In the genomic region with DNA sequence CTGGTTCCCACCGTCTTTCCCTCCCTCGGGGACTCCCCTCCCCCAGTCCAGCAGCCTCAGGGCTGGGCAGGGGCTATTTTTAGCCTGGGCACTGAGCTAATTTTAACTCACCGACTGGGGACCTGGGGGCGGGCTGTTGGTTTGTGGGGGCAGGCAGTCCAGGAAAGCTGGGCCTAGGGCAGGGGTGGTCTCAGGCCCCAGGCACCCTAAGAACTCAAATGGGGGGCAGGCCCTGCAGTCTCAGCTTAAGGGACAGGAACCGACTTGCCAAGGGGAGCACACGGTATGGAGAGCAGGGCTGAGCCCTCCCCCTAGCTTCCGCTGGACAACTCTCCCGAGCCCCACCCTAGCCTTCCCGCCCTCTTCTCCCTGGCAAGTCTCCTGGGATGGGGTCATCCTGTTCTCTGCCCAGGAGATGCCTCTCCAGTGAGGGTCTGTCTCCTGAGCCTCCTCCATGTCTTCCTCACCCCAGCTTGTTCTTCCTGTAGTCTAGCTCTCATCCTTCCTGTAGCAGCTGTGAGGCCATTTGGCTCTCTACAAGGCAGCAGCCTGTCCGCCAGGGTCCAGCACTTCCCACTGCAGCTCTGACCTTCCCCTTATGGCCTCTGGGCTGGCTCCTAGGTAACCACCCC, we compare ENCODE assay signal across 8 cellular contexts. TPM values are rescaled to one million over a fixed set of nuclear protein-coding genes. Genes with fewer than 3 reads are reported as not detected.
DNase-seq lines count a peak whose midpoint lies in the region; ATAC-seq and TF ChIP-seq lines count a peak whose summit lies in the region.

No MANE protein-coding gene starts in this region.

- H3K27me3 ChIP-seq in BLaER1 = no peaks in the 10 kb centered on the region

- no peaks in the 10 kb centered on the region for H3K36me3 Mint-ChIP-seq in naive B cell

- peak overlapping the region; percentile 96 to 99 (median 97) for H3K27ac Mint-ChIP-seq in naive B cell

- H3K27ac ChIP-seq in BLaER1 = peak overlapping the region; percentile 100
- peak overlapping the region; percentile 96 to 100 for H3K27ac ChIP-seq in coronary artery

- H3K9ac ChIP-seq in BLaER1 = peak overlapping the region; percentile 100

- H3K9me3 Mint-ChIP-seq in naive B cell = no peaks in the 10 kb centered on the region

- H3K4me1 ChIP-seq in BLaER1 = peaks cover 96% of the 10 kb centered on the region

- peaks cover 90 to 99% (median 95%) of the 10 kb centered on the region in 3 donors for H3K4me1 Mint-ChIP-seq in naive B cell

- H3K4me3 ChIP-seq in BLaER1 (peak overlapping the region; percentile 100), coronary artery (peak overlapping the region; percentile 54)

- TF ChIP-seq CTCF in coronary artery (IDR thresholded peaks at IDR 0.05) = peak; percentile 21

- H3K9me3 ChIP-seq in BLaER1 = no peaks in the 10 kb centered on the region

- H3K4me2 ChIP-seq in BLaER1 = peak overlapping the region; percentile 98

- peak overlapping the region; percentile 31 to 93 (median 86) for H3K4me3 Mint-ChIP-seq in naive B cell

- H3K36me3 ChIP-seq in BLaER1 = peaks cover 48% of the 10 kb centered on the region

- peaks cover 55% of the 10 kb centered on the region for H4K20me1 ChIP-seq in BLaER1

- DNase-seq in MV-4-11 (lab: John Stamatoyannopoulos, UW) (peak; percentile 51), coronary artery (ENCODE audit: low spot score) (no peak), naive B cell (no peak), ecto neural progenitor cell (ENCODE audit: low spot score) (no peak)
- no peak for DNase-seq in central memory CD4-positive, alpha-beta T cell

- no peak for ATAC-seq in naive B cell (ENCODE audit: low read depth in 2 of 2)
- no peak for ATAC-seq in GM18909 (IDR thresholded peaks at IDR 0.05; ENCODE audit: poor library complexity, unreplicated experiment)
- ATAC-seq in HG03432 (IDR thresholded peaks at IDR 0.05; ENCODE audit: unreplicated experiment) = no peak

- no peaks in the 10 kb centered on the region for H3K27me3 Mint-ChIP-seq in naive B cell

RNA-seq across cellular contexts. Expression of a gene that starts 10.1 kb away (rescaled TPM):
- 10 to 100 TPM in 3 of 6 donors, 1 to 10 TPM in 3; 6.9 to 15.8 (median 9.1) TPM for polyA plus RNA-seq in naive B cell (ENCODE audit: low read depth in 6 of 6)
